20 cellular contexts compared by ENCODE assay signal in the genomic region with DNA sequence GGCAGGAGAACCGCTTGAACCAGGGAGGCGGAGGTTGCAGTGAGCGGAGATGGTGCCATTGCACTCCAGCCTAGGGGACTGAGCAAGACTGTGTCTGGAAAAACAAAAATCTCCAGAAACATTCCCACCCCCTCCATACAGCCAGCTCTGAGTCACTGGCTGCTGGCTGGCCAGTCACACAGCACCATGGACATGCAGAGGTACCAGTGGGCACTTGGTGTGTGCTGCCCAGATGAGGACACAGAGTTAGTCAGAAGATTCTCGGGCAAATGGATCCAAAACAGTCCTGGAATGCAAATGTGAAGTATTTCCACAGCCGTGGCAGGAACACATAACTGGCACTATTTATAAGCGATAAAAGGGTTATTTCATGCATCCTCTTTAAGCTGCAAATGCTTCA. TPM values are rescaled to one million over a fixed set of nuclear protein-coding genes. Genes with fewer than 3 reads are reported as not detected.
DNase-seq lines count a peak whose midpoint lies in the region; ATAC-seq, FAIRE-seq and TF ChIP-seq lines count a peak whose summit lies in the region.
"Had no signal": no experiment of that assay in that cellular context is flagged by ENCODE, and none has a peak within 500 bp of the region (broad histone marks: within the 10 kb centered on the region; RNA-seq: fewer than 3 reads in every experiment).

No MANE protein-coding gene starts in this region.

- peak overlapping the region; percentile 83 for H3K4me2 ChIP-seq in astrocyte (ENCODE audit: low read length)

- H4K20me1 ChIP-seq in astrocyte (ENCODE audit: insufficient read depth, low read length), result no peaks in the 10 kb centered on the region

- no peak for TF ChIP-seq POLR2A in tibial nerve (IDR thresholded peaks at IDR 0.05)

- H3K4me3 Mint-ChIP-seq in astrocyte (ENCODE audit: unreplicated experiment), result no peak overlapping the region
- H3K4me3 Mint-ChIP-seq in naive thymus-derived CD8-positive, alpha-beta T cell, result no peak overlapping the region
- H3K4me3 Mint-ChIP-seq: CD4-positive, CD25-positive, alpha-beta regulatory T cell; natural killer cell had no signal

- no peak for TF ChIP-seq EP300 in tibial nerve (IDR thresholded peaks at IDR 0.05)

- H3K4me1 Mint-ChIP-seq in astrocyte (ENCODE audit: low read depth, unreplicated experiment), result peaks cover 21% of the 10 kb centered on the region
- H3K4me1 Mint-ChIP-seq in naive thymus-derived CD8-positive, alpha-beta T cell, result peaks cover 7 to 12% (median 8%) of the 10 kb centered on the region in 4 donors

- peaks cover 7% of the 10 kb centered on the region for H3K27me3 Mint-ChIP-seq in astrocyte (ENCODE audit: low read depth, unreplicated experiment)
- H3K27me3 Mint-ChIP-seq in naive thymus-derived CD8-positive, alpha-beta T cell, result no peaks in the 10 kb centered on the region
- H3K27me3 Mint-ChIP-seq: CD4-positive, CD25-positive, alpha-beta regulatory T cell had no signal

- H2AFZ ChIP-seq in astrocyte (ENCODE audit: low read depth, low read length), result no peak overlapping the region

- H3K9ac ChIP-seq in astrocyte (ENCODE audit: low read length), result peak overlapping the region; percentile 85

- H3K4me3 ChIP-seq in astrocyte (ENCODE audit: insufficient read depth, low read depth, low read length) (no peak overlapping the region), tibial nerve (no peak overlapping the region)
- H3K4me3 ChIP-seq: esophagus muscularis mucosa, left ventricle myocardium inferior, Peyer's patch had no signal

- H3K27ac ChIP-seq in astrocyte (ENCODE audit: low read depth, low read length) (peak overlapping the region; percentile 61), tibial nerve (no peak overlapping the region)
- H3K27ac ChIP-seq: esophagus muscularis mucosa, left ventricle myocardium inferior had no signal

- POLR2A ChIA-PET in naive thymus-derived CD8-positive, alpha-beta T cell (lab: Charles Lee), result no interaction called here

- no peaks in the 10 kb centered on the region for H3K9me3 ChIP-seq in astrocyte (ENCODE audit: insufficient read depth, low read depth, low read length)
- H3K9me3 ChIP-seq in tibial nerve, result no peaks in the 10 kb centered on the region
- H3K9me3 ChIP-seq: esophagus muscularis mucosa, left ventricle myocardium inferior, Peyer's patch had no signal

- no peaks in the 10 kb centered on the region for H3K36me3 ChIP-seq in astrocyte (ENCODE audit: insufficient read depth, low read length)
- H3K36me3 ChIP-seq in tibial nerve, result peaks cover 0 to 30% (median 0%) of the 10 kb centered on the region in 3 donors
- H3K36me3 ChIP-seq: left ventricle myocardium inferior had no signal

- peak; percentile 57 for DNase-seq in HCEC 1CT
- peak; percentile 58 for DNase-seq in astrocyte (ENCODE audit: low read depth)
- peak; percentile 40 for DNase-seq in kidney glomerular epithelial cell (lab: John Stamatoyannopoulos, UW)
- DNase-seq in tibial nerve (ENCODE audit: low spot score in 2 of 2), result no peak
- DNase-seq in naive thymus-derived CD8-positive, alpha-beta T cell, result no peak
- no peak for DNase-seq in mucosa of gallbladder (ENCODE audit: low spot score)
- DNase-seq in AML-193 (lab: John Stamatoyannopoulos, UW), result no peak
- DNase-seq: activated effector memory CD4-positive, alpha-beta T cell treated with anti-CD3 and anti-CD28 coated beads, Interleukin-2, amount 50 U/mL, for 16 hours; CD4-positive, CD25-positive, alpha-beta regulatory T cell; dermis blood vessel endothelial cell; H7; left ventricle myocardium inferior; natural killer cell; NCI-H2081 treated with DMSO at 0.1 percent for 48 hours; NCI-H69; T-helper 1 cell had no signal

- no peaks in the 10 kb centered on the region for H3K79me2 ChIP-seq in astrocyte (ENCODE audit: insufficient read depth, low read length)

- H3K27me3 ChIP-seq in astrocyte (ENCODE audit: insufficient read depth, low read length), result no peaks in the 10 kb centered on the region
- no peaks in the 10 kb centered on the region for H3K27me3 ChIP-seq in tibial nerve
- H3K27me3 ChIP-seq: esophagus muscularis mucosa, Peyer's patch had no signal

- peaks cover 2% of the 10 kb centered on the region for H3K9me3 Mint-ChIP-seq in astrocyte (ENCODE audit: unreplicated experiment)
- peaks cover 0 to 4% (median 0%) of the 10 kb centered on the region in 9 donors for H3K9me3 Mint-ChIP-seq in naive thymus-derived CD8-positive, alpha-beta T cell
- H3K9me3 Mint-ChIP-seq: CD4-positive, CD25-positive, alpha-beta regulatory T cell; natural killer cell had no signal

- peaks cover 3% of the 10 kb centered on the region for H3K36me3 Mint-ChIP-seq in astrocyte (ENCODE audit: low read depth, unreplicated experiment)
- peaks cover 4 to 41% (median 18%) of the 10 kb centered on the region in 3 donors for H3K36me3 Mint-ChIP-seq in naive thymus-derived CD8-positive, alpha-beta T cell
- H3K36me3 Mint-ChIP-seq: natural killer cell had no signal

- H3K4me1 ChIP-seq in astrocyte (ENCODE audit: insufficient read depth, low read length) (peaks cover 21% of the 10 kb centered on the region), tibial nerve (peaks cover 0 to 9% (median 0%) of the 10 kb centered on the region in 4 donors)

- no peak for ATAC-seq in naive thymus-derived CD8-positive, alpha-beta T cell

- TF ChIP-seq CTCF in astrocyte (IDR thresholded peaks at IDR 0.05; ENCODE audit: insufficient read depth, low read depth, low read length) (no peak), tibial nerve (IDR thresholded peaks at IDR 0.05) (no peak)

- WGBS in tibial nerve, 2 donors, result 82 to 88% methylated on average over 6 of the region's 6 CpGs

- peak overlapping the region; percentile 75 for H3K27ac Mint-ChIP-seq in astrocyte (ENCODE audit: unreplicated experiment)
- no peak overlapping the region for H3K27ac Mint-ChIP-seq in naive thymus-derived CD8-positive, alpha-beta T cell
- H3K27ac Mint-ChIP-seq: CD4-positive, CD25-positive, alpha-beta regulatory T cell; natural killer cell had no signal

- no peak for FAIRE-seq in astrocyte (lab: Jason Lieb, UNC)
- FAIRE-seq: G401.6, GM12892 had no signal

RNA-seq across cellular contexts. Expression of a gene that starts 44.6 kb away (rescaled TPM):
- total RNA-seq in astrocyte (0.96 and 1.5 TPM in 2 replicates), tibial nerve (10 to 100 TPM; 15.1 to 24.3 (median 18.7) TPM), mucosa of gallbladder (62.8 TPM)
- 10 to 100 TPM; 77.7 to 79.0 TPM for total RNA-seq in naive thymus-derived CD8-positive, alpha-beta T cell
- 10 to 100 TPM; 19.1 to 30.9 (median 26.6) TPM for polyA plus RNA-seq in naive thymus-derived CD8-positive, alpha-beta T cell

Comparison
In these comparisons a context has a peak if more than half of its experiments do, and no peak if none do; other contexts are left out.
1. DNase-seq: peak in HCEC 1CT (single experiment), astrocyte (single experiment) and kidney glomerular epithelial cell (single experiment); none in tibial nerve (0 of 2), naive thymus-derived CD8-positive, alpha-beta T cell (0 of 10), mucosa of gallbladder (single experiment) and AML-193 (0 of 2).